ENCODE assay signal across 8 cellular contexts in genomic region chr2:26345284-26345553, GRCh38. TPM values are rescaled to one million over a fixed set of nuclear protein-coding genes. Genes with fewer than 3 reads are reported as not detected.
DNase-seq lines count a peak whose midpoint lies in the region; ATAC-seq and TF ChIP-seq lines count a peak whose summit lies in the region.

No MANE protein-coding gene starts in this region.

- H3K9me2 ChIP-seq in OCI-LY1 (ENCODE audit: low read depth, low read length): no peaks in the 10 kb centered on the region

- no peaks in the 10 kb centered on the region for H3K36me3 Mint-ChIP-seq in progenitor cell of endocrine pancreas (ENCODE audit: insufficient read depth)

- H3K36me3 ChIP-seq in OCI-LY1 (ENCODE audit: insufficient read depth, low read length): no peaks in the 10 kb centered on the region

- no peaks in the 10 kb centered on the region for H3K27me3 Mint-ChIP-seq in progenitor cell of endocrine pancreas

- peak overlapping the region; percentile 96 for H3K4me3 Mint-ChIP-seq in progenitor cell of endocrine pancreas (ENCODE audit: low read depth)

- no peaks in the 10 kb centered on the region for H3K9me3 Mint-ChIP-seq in progenitor cell of endocrine pancreas (ENCODE audit: low read depth)

- peak overlapping the region; percentile 99 for H3K27ac Mint-ChIP-seq in progenitor cell of endocrine pancreas

- TF ChIP-seq CTCF in GM12875 (IDR thresholded peaks at IDR 0.05; ENCODE audit: borderline replicate concordance, insufficient read depth, low read depth, low read length) (no peak), OCI-LY1 (IDR thresholded peaks at IDR 0.05; ENCODE audit: low read length) (no peak), epithelial cell of esophagus (IDR thresholded peaks at IDR 0.05; ENCODE audit: insufficient read depth, low read depth, low read length, missing control alignments) (no peak), progenitor cell of endocrine pancreas (IDR thresholded peaks at IDR 0.05; ENCODE audit: unreplicated experiment) (no peak)

- DNase-seq in epithelial cell of esophagus (ENCODE audit: low read depth) (no peak), progenitor cell of endocrine pancreas (ENCODE audit: low spot score, unreplicated experiment) (no peak), NCI-H510A treated with DMSO at 0.1 percent for 48 hours (lab: John Stamatoyannopoulos, UW) (no peak), HuH-7 (ENCODE audit: low spot score) (no peak)

- H3K4me2 ChIP-seq in OCI-LY1 (ENCODE audit: low read length): peak overlapping the region; percentile 71

- H3K4me1 ChIP-seq in OCI-LY1 (ENCODE audit: insufficient read depth, low read length, severe bottlenecking): peaks cover 29% of the 10 kb centered on the region

- no peaks in the 10 kb centered on the region for H3K27me3 ChIP-seq in OCI-LY1 (ENCODE audit: insufficient read depth, low read length)

- H3K9me3 ChIP-seq in OCI-LY1 (ENCODE audit: low read length): no peaks in the 10 kb centered on the region

- H3K9ac ChIP-seq in OCI-LY1 (ENCODE audit: low read length): peak overlapping the region; percentile 84

- H3F3A ChIP-seq in OCI-LY1 (ENCODE audit: insufficient read depth, low read length): no peaks in the 10 kb centered on the region

- H3K4me1 Mint-ChIP-seq in progenitor cell of endocrine pancreas (ENCODE audit: low read depth): peaks cover 31% of the 10 kb centered on the region

- H4K20me1 ChIP-seq in OCI-LY1 (ENCODE audit: insufficient read depth, low read length): no peaks in the 10 kb centered on the region

- peaks cover 37% of the 10 kb centered on the region for H3K79me2 ChIP-seq in OCI-LY1 (ENCODE audit: insufficient read depth, low read length)

- H3K4me3 ChIP-seq in GM12875 (ENCODE audit: low read depth, low read length): peak overlapping the region; percentile 58
- peak overlapping the region; percentile 80 for H3K4me3 ChIP-seq in OCI-LY1 (ENCODE audit: low read depth, low read length, poor library complexity, severe bottlenecking)
- H3K4me3 ChIP-seq in epithelial cell of esophagus (ENCODE audit: low read length): peak overlapping the region; percentile 89

- no peak for ATAC-seq in HG03521 (IDR thresholded peaks at IDR 0.05; ENCODE audit: unreplicated experiment)
- ATAC-seq in HG03280 (IDR thresholded peaks at IDR 0.05; ENCODE audit: unreplicated experiment): no peak

- peak overlapping the region; percentile 66 for H3K27ac ChIP-seq in OCI-LY1 (ENCODE audit: low read depth, low read length, poor library complexity, severe bottlenecking)

- no peak overlapping the region for H2AFZ ChIP-seq in OCI-LY1 (ENCODE audit: low read length)

RNA-seq across cellular contexts. Expression of gene SELENOI, which starts 0.7 kb away (rescaled TPM):
- total RNA-seq in progenitor cell of endocrine pancreas: 43.8 and 46.2 TPM in 2 replicates

RNA-seq across cellular contexts. Expression of gene ADGRF3, which starts 1.4 kb away (rescaled TPM):
- total RNA-seq in progenitor cell of endocrine pancreas: 2.0 and 3.8 TPM in 2 replicates

RNA-seq across cellular contexts. Expression of gene DRC1, which starts 56.5 kb away (rescaled TPM):
- total RNA-seq in progenitor cell of endocrine pancreas: 0.49 and 0.57 TPM in 2 replicates
